ENCODE assay signal across 8 cellular contexts in the genomic region with DNA sequence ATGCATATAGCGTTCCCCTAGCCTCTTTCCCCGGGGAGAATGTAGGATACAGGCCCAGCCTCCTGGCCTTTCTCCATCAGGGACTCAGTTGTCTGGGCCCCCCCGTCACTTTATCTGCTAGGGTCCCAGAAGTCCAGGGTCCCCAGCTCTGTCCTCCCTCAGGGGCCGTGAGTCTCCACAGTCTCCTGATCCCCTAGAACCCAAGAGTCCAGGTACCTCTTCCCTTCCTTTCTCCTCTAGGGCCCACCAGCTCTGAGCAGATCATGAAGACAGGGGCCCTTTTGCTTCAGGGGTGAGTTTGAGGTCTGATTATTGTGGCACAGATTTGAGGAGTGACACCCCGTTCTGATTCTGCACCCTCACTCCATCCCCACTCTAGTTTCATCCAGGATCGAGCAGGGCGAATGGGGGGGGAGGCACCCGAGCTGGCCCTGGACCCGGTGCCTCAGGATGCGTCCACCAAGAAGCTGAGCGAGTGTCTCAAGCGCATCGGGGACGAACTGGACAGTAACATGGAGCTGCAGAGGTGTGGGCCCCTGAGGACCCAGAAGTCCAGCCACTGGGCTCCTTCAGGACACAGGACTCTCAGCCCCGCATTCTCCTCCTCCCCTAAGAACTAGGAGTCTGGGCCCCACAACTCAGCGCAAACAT. TPM values are rescaled to one million over a fixed set of nuclear protein-coding genes. Genes with fewer than 3 reads are reported as not detected.
DNase-seq lines count a peak whose midpoint lies in the region; ATAC-seq and TF ChIP-seq lines count a peak whose summit lies in the region.

No MANE protein-coding gene starts in this region.

- peak overlapping the region; percentile 69 for H3K27ac ChIP-seq in CD8-positive, alpha-beta T cell (ENCODE audit: low read depth, low read length)
- peak overlapping the region; percentile 89 for H3K27ac ChIP-seq in osteoblast (ENCODE audit: low read depth, low read length)

- peak overlapping the region; percentile 41 for H2AFZ ChIP-seq in osteoblast (ENCODE audit: low read length)

- peak overlapping the region; percentile 85 for H3K27ac Mint-ChIP-seq in CD8-positive, alpha-beta T cell
- H3K27ac Mint-ChIP-seq in endothelial cell (ENCODE audit: unreplicated experiment), result peak overlapping the region; percentile 94

- peak overlapping the region; percentile 99 for H3K9ac ChIP-seq in NT2/D1 (ENCODE audit: insufficient read length, low read depth)

- ATAC-seq in CD8-positive, alpha-beta T cell, result no peak
- ATAC-seq in GM21786 (IDR thresholded peaks at IDR 0.05; ENCODE audit: unreplicated experiment) (no peak), HG03378 (IDR thresholded peaks at IDR 0.05; ENCODE audit: unreplicated experiment) (no peak)

- H3K4me2 ChIP-seq in osteoblast (ENCODE audit: insufficient read depth, low read length), result peak overlapping the region; percentile 98

- POLR2A ChIA-PET in CD8-positive, alpha-beta T cell (lab: Charles Lee), result interaction anchor here (3.9 kb wide), 1 partner anchor 10 kb away, joined by 39 read pairs; a partner anchor contains a TSS

- H3K4me3 ChIP-seq in CD8-positive, alpha-beta T cell (ENCODE audit: low read depth, low read length), result peak overlapping the region; percentile 60
- peak overlapping the region; percentile 86 for H3K4me3 ChIP-seq in NT2/D1 (ENCODE audit: insufficient read length, low read depth)
- peak overlapping the region; percentile 96 for H3K4me3 ChIP-seq in osteoblast (ENCODE audit: insufficient read depth, low read length)

- TF ChIP-seq CTCF in CD8-positive, alpha-beta T cell (IDR thresholded peaks at IDR 0.05), result no peak
- no peak for TF ChIP-seq CTCF in endothelial cell (IDR thresholded peaks at IDR 0.05; ENCODE audit: unreplicated experiment)
- no peak for TF ChIP-seq CTCF in osteoblast (IDR thresholded peaks at IDR 0.05; ENCODE audit: extremely low read depth, low read depth, low read length)

- H3K4me1 ChIP-seq in CD8-positive, alpha-beta T cell (ENCODE audit: insufficient read depth, low read length), result peaks cover 21% of the 10 kb centered on the region
- H3K4me1 ChIP-seq in NT2/D1 (ENCODE audit: insufficient read depth, insufficient read length) (peaks cover 4% of the 10 kb centered on the region), osteoblast (ENCODE audit: insufficient read depth, low read length) (peaks cover 17% of the 10 kb centered on the region)

- H4K20me1 ChIP-seq in osteoblast (ENCODE audit: insufficient read depth, low read length), result no peaks in the 10 kb centered on the region

- H3K9me3 ChIP-seq in CD8-positive, alpha-beta T cell (ENCODE audit: low read length), result no peaks in the 10 kb centered on the region
- H3K9me3 ChIP-seq in NT2/D1 (ENCODE audit: insufficient read depth, low read length) (no peaks in the 10 kb centered on the region), osteoblast (ENCODE audit: low read depth, low read length) (no peaks in the 10 kb centered on the region)

- peaks cover 32% of the 10 kb centered on the region for H3K79me2 ChIP-seq in osteoblast (ENCODE audit: insufficient read depth, low read length)

- H3K36me3 ChIP-seq in CD8-positive, alpha-beta T cell (ENCODE audit: insufficient read depth, low read length), result no peaks in the 10 kb centered on the region
- H3K36me3 ChIP-seq in NT2/D1 (ENCODE audit: insufficient read depth, insufficient read length, low read length) (peaks cover 25% of the 10 kb centered on the region), osteoblast (ENCODE audit: insufficient read depth, low read length) (peaks cover 21% of the 10 kb centered on the region)

- peak overlapping the region; percentile 91 for H3K4me3 Mint-ChIP-seq in CD8-positive, alpha-beta T cell
- peak overlapping the region; percentile 93 for H3K4me3 Mint-ChIP-seq in endothelial cell (ENCODE audit: unreplicated experiment)

- H3K9me3 Mint-ChIP-seq in CD8-positive, alpha-beta T cell, result no peaks in the 10 kb centered on the region
- no peaks in the 10 kb centered on the region for H3K9me3 Mint-ChIP-seq in endothelial cell (ENCODE audit: unreplicated experiment)

- no peak for DNase-seq in CD8-positive, alpha-beta T cell
- DNase-seq in NT2/D1 (ENCODE audit: low read depth, low spot score) (no peak), endothelial cell (ENCODE audit: low spot score) (no peak), osteoblast (ENCODE audit: insufficient read length, low spot score, missing footprints) (peak; percentile 68), middle frontal gyrus (ENCODE audit: extremely low spot score, low spot score) (no peak), NCI-H226 (no peak)

- peaks cover 27% of the 10 kb centered on the region for H3K36me3 Mint-ChIP-seq in CD8-positive, alpha-beta T cell
- peaks cover 22% of the 10 kb centered on the region for H3K36me3 Mint-ChIP-seq in endothelial cell (ENCODE audit: low read depth, unreplicated experiment)

- intact Hi-C loops in CD8-positive, alpha-beta T cell (cut with DNase I, micrococcal nuclease), result loop anchor here in 1 of 2 experiments (2.0 kb wide), 1 partner anchor 97 kb away; no protein-coding TSS in a partner anchor

- H3K27me3 ChIP-seq in CD8-positive, alpha-beta T cell (ENCODE audit: insufficient read depth, low read length), result no peaks in the 10 kb centered on the region
- H3K27me3 ChIP-seq in NT2/D1 (ENCODE audit: insufficient read depth, insufficient read length) (no peaks in the 10 kb centered on the region), osteoblast (ENCODE audit: insufficient read depth, low read length) (no peaks in the 10 kb centered on the region)

- peaks cover 31% of the 10 kb centered on the region for H3K4me1 Mint-ChIP-seq in CD8-positive, alpha-beta T cell (ENCODE audit: low read depth)
- peaks cover 22% of the 10 kb centered on the region for H3K4me1 Mint-ChIP-seq in endothelial cell (ENCODE audit: unreplicated experiment)

- no peaks in the 10 kb centered on the region for H3K27me3 Mint-ChIP-seq in CD8-positive, alpha-beta T cell (ENCODE audit: low read depth)
- peaks cover 3% of the 10 kb centered on the region for H3K27me3 Mint-ChIP-seq in endothelial cell (ENCODE audit: unreplicated experiment)

- CTCF ChIA-PET in CD8-positive, alpha-beta T cell (lab: Charles Lee), result interaction anchor here (1.3 kb wide), 1 partner anchor 44 kb away, joined by 3 read pairs; no protein-coding TSS in a partner anchor

RNA-seq across cellular contexts. Expression of a gene that starts 0.8 kb away (rescaled TPM):
- total RNA-seq in CD8-positive, alpha-beta T cell, result 10 to 100 TPM; 55.7 to 57.4 TPM
- total RNA-seq in endothelial cell (ENCODE audit: unreplicated experiment) (286 TPM), osteoblast (78.4 and 78.9 TPM in 2 replicates)

RNA-seq across cellular contexts. Expression of a gene that starts 9.7 kb away (rescaled TPM):
- 100 to 1,000 TPM; 665 to 668 TPM for total RNA-seq in CD8-positive, alpha-beta T cell
- total RNA-seq in endothelial cell (ENCODE audit: unreplicated experiment), result 1,109 TPM
- total RNA-seq in osteoblast, result 3,966 and 4,197 TPM in 2 replicates

RNA-seq across cellular contexts. Expression of a gene that starts 21.9 kb away (rescaled TPM):
- 1 to 10 TPM in 1 of 2 experiments, under 1 TPM in 1; 0.68 to 1.0 TPM for total RNA-seq in CD8-positive, alpha-beta T cell
- total RNA-seq in endothelial cell (ENCODE audit: unreplicated experiment) (1.0 TPM), osteoblast (0.29 and 0.36 TPM in 2 replicates)

RNA-seq across cellular contexts. Expression of a gene that starts 37.7 kb away (rescaled TPM):
- total RNA-seq in CD8-positive, alpha-beta T cell, result 10 to 100 TPM in 1 of 2 experiments, 1 to 10 TPM in 1; 9.5 to 11.9 TPM
- 45.7 TPM for total RNA-seq in endothelial cell (ENCODE audit: unreplicated experiment)
- total RNA-seq in osteoblast, result 25.6 and 44.5 TPM in 2 replicates

RNA-seq across cellular contexts. Expression of a gene that starts 38.3 kb away (rescaled TPM):
- total RNA-seq in CD8-positive, alpha-beta T cell, result 10 to 100 TPM; 10.5 to 11.5 TPM
- total RNA-seq in endothelial cell (ENCODE audit: unreplicated experiment) (80.6 TPM), osteoblast (113 and 122 TPM in 2 replicates)
